In genomic region chr13:50898338-50898737, GRCh38 we compare ENCODE assay signal across 17 cellular contexts.
"Had no signal": no experiment of that assay in that cellular context is flagged by ENCODE, and none has a peak within 500 bp of the region (broad histone marks: within the 10 kb centered on the region; RNA-seq: fewer than 3 reads in every experiment).

No MANE protein-coding gene starts in this region.

- H3K27me3 ChIP-seq: thyroid gland had no signal

- H3K36me3 ChIP-seq: thyroid gland, WERI-Rb-1 had no signal

- ATAC-seq: activated T-cell treated with anti-CD3 and anti-CD28 coated beads, Interleukin-2, amount 50 U/mL, for 4 hours; effector memory CD8-positive, alpha-beta T cell; left ventricle myocardium superior; natural killer cell treated with Interleukin-12 subunit alpha and Interleukin-12 subunit beta and Interleukin-15 and Interleukin-18, amount 100 ng/mL, for 72 hours had no signal

- H3K4me3 ChIP-seq: thyroid gland had no signal

- H3K27ac ChIP-seq: thyroid gland, WERI-Rb-1 had no signal

- DNase-seq: activated CD4-positive, alpha-beta memory T cell treated with anti-CD3 and anti-CD28 coated beads, Interleukin-2, amount 10 ng/mL, durations not matched to agents 7 days and 5 days; activated CD4-positive, alpha-beta T cell treated with anti-CD3 and anti-CD28 coated beads for 4 hours; activated effector memory CD4-positive, alpha-beta T cell treated with Interleukin-2 at 50 U/mL for 16 hours; activated naive CD4-positive, alpha-beta T cell treated with anti-CD3 and anti-CD28 coated beads, Interleukin-2, amount 50 U/mL, for 16 hours; activated T-cell treated with anti-CD3 and anti-CD28 coated beads, Interleukin-2, amount 50 U/mL, for 4 hours; dermis blood vessel endothelial cell; effector memory CD8-positive, alpha-beta T cell; foreskin melanocyte; head of caudate nucleus; kidney glomerular epithelial cell; left ventricle myocardium superior; mesenchymal stem cell; stimulated activated CD4-positive, alpha-beta T cell treated with anti-CD3 and anti-CD28 coated beads, Interleukin-2, amount 100 ng/mL, for 48 hours; stimulated activated naive B cell treated with anti-CD40 and anti-IgM and Interleukin-4, amounts not matched to agents 10 μg/mL and 1 μg/mL and 100 μg/mL, for 72 hours; thyroid gland; WERI-Rb-1 had no signal

- H3K9me3 ChIP-seq: thyroid gland had no signal
